ENCODE assay signal across 1 cellular context in the genomic region with DNA sequence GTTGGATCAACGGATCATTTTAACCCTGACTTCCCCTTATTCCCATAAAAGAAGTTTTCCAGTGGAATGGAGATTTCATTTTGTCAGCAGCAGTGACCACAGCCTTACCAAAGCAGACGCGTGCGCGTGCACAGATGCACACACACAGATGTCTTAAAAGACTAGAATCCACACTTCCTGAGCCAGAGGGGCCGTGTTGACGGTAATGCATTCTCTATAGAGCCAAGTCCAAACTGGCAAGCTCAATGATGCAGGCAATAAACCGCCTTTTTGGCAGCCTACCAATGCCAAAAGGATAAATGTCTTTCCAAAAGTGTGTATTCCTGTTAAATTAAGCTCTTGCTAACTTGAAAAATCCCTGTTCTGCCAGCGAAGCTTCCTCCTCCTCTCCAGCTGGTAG.
TF ChIP-seq lines count a peak whose summit lies in the region.

No MANE protein-coding gene starts in this region.

TF ChIP-seq in IMR-90, 13 proteins besides CTCF, POLR2A, EP300 and RAD21 (continued from another document):
- TF ChIP-seq, protein P1, sequence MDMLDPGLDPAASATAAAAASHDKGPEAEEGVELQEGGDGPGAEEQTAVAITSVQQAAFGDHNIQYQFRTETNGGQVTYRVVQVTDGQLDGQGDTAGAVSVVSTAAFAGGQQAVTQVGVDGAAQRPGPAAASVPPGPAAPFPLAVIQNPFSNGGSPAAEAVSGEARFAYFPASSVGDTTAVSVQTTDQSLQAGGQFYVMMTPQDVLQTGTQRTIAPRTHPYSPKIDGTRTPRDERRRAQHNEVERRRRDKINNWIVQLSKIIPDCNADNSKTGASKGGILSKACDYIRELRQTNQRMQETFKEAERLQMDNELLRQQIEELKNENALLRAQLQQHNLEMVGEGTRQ (IDR thresholded peaks at IDR 0.05; ENCODE audit: low read depth, low read length) = no peak
- TF ChIP-seq, protein P2, sequence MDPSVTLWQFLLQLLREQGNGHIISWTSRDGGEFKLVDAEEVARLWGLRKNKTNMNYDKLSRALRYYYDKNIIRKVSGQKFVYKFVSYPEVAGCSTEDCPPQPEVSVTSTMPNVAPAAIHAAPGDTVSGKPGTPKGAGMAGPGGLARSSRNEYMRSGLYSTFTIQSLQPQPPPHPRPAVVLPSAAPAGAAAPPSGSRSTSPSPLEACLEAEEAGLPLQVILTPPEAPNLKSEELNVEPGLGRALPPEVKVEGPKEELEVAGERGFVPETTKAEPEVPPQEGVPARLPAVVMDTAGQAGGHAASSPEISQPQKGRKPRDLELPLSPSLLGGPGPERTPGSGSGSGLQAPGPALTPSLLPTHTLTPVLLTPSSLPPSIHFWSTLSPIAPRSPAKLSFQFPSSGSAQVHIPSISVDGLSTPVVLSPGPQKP (IDR thresholded peaks at IDR 0.05; ENCODE audit: borderline replicate concordance, low read depth, low read length) = no peak
- TF ChIP-seq MAZ (IDR thresholded peaks at IDR 0.05; ENCODE audit: borderline replicate concordance, low read depth, low read length) (no peak), NFE2L2 (IDR thresholded peaks at IDR 0.05; ENCODE audit: low read depth, low read length) (no peak), MAFK (IDR thresholded peaks at IDR 0.05; ENCODE audit: low read depth, low read length) (no peak), BHLHE40 (IDR thresholded peaks at IDR 0.05; ENCODE audit: low read depth, low read length) (no peak)
